8 cellular contexts compared by ENCODE assay signal in genomic region chr15:41559489-41560177, GRCh38. TPM values are rescaled to one million over a fixed set of nuclear protein-coding genes. Genes with fewer than 3 reads are reported as not detected.
A peak's percentile ranks its signal among the peaks of the same experiment; 100 is the strongest.
DNase-seq lines count a peak whose midpoint lies in the region; ATAC-seq and TF ChIP-seq lines count a peak whose summit lies in the region.

No MANE protein-coding gene starts in this region.

- peak; percentile 52 for DNase-seq in ELF-1 (ENCODE audit: low read depth, low spot score)
- peak; percentile 29 for DNase-seq in NCI-H2171 (lab: John Stamatoyannopoulos, UW)
- DNase-seq in colonic mucosa = peak; percentile 31
- no peak for DNase-seq in mesothelial cell of epicardium (ENCODE audit: low spot score in 2 of 2, unreplicated experiment in 2 of 2)
- DNase-seq in uterus = peak; percentile 32 to 37
- no peak for DNase-seq in NCI-H128 (lab: John Stamatoyannopoulos, UW; ENCODE audit: unreplicated experiment)

- H3K27me3 ChIP-seq in colonic mucosa (no peaks in the 10 kb centered on the region), uterus (no peaks in the 10 kb centered on the region)

- TF ChIP-seq CTCF in colonic mucosa (IDR thresholded peaks at IDR 0.05) (no peak), mesothelial cell of epicardium (IDR thresholded peaks at IDR 0.05; ENCODE audit: unreplicated experiment) (no peak), uterus (IDR thresholded peaks at IDR 0.05) (no peak)

- H3K9me3 Mint-ChIP-seq in mesothelial cell of epicardium = no peaks in the 10 kb centered on the region

- peak overlapping the region; percentile 85 for H3K27ac Mint-ChIP-seq in mesothelial cell of epicardium

- H3K36me3 ChIP-seq in colonic mucosa = no peaks in the 10 kb centered on the region
- no peaks in the 10 kb centered on the region for H3K36me3 ChIP-seq in uterus

- no peaks in the 10 kb centered on the region for H3K4me1 ChIP-seq in colonic mucosa
- peaks cover 4 to 12% of the 10 kb centered on the region in 2 donors for H3K4me1 ChIP-seq in uterus

- peak overlapping the region in 1 of 2 donors; percentile 37 for H3K9ac ChIP-seq in colonic mucosa (ENCODE audit: low read depth in 2 of 2, low read length in 2 of 2)

- H3K4me3 Mint-ChIP-seq in mesothelial cell of epicardium = peak overlapping the region; percentile 83

- H3K4me1 Mint-ChIP-seq in mesothelial cell of epicardium = peaks cover 65% of the 10 kb centered on the region

- ATAC-seq in GM21390 (IDR thresholded peaks at IDR 0.05; ENCODE audit: unreplicated experiment) (no peak), GM18873 (IDR thresholded peaks at IDR 0.05; ENCODE audit: low FRiP score, unreplicated experiment) (no peak)

- TF ChIP-seq POLR2A in uterus (IDR thresholded peaks at IDR 0.05) = no peak

- H3K27me3 Mint-ChIP-seq in mesothelial cell of epicardium (ENCODE audit: low read depth) = no peaks in the 10 kb centered on the region

- H3K9me3 ChIP-seq in colonic mucosa (no peaks in the 10 kb centered on the region), uterus (no peaks in the 10 kb centered on the region)

- H3K4me3 ChIP-seq in colonic mucosa (peak overlapping the region; percentile 47), uterus (peak overlapping the region; percentile 36 to 73)

- H3K36me3 Mint-ChIP-seq in mesothelial cell of epicardium = no peaks in the 10 kb centered on the region

- H3K27ac ChIP-seq in colonic mucosa = no peak overlapping the region
- peak overlapping the region; percentile 58 to 79 for H3K27ac ChIP-seq in uterus

- intact Hi-C loops in colonic mucosa (cut with DNase I) = no loop called here
- intact Hi-C loops in uterus (cut with DNase I; ENCODE audit: low total_unique reads) = no loop called here

RNA-seq across cellular contexts. Expression of gene TYRO3, which starts 0.6 kb away (rescaled TPM):
- total RNA-seq in colonic mucosa (1 to 10 TPM; 3.2 to 6.0 TPM), mesothelial cell of epicardium (94.4 to 104 TPM (median 95.8 TPM) in 3 replicates), uterus (10 to 100 TPM in 3 of 4 donors, 1 to 10 TPM in 1; 6.5 to 34.8 (median 24.3) TPM)

RNA-seq across cellular contexts. Expression of gene RPAP1, which starts 15.6 kb away (rescaled TPM):
- total RNA-seq in colonic mucosa = 10 to 100 TPM; 21.7 to 53.8 TPM
- 54.0 to 65.5 TPM (median 54.8 TPM) in 3 replicates for total RNA-seq in mesothelial cell of epicardium
- total RNA-seq in uterus = 10 to 100 TPM in 3 of 4 donors, 1 to 10 TPM in 1; 3.8 to 42.5 (median 25.8) TPM

RNA-seq across cellular contexts. Expression of gene LTK, which starts 46.0 kb away (rescaled TPM):
- total RNA-seq in colonic mucosa (1 to 10 TPM; 6.9 to 8.2 TPM), mesothelial cell of epicardium (0.91 to 1.2 TPM (median 1.0 TPM) in 3 replicates), uterus (under 1 TPM in 2 of 4 donors, not detected in 2; 0.24 to 0.55 TPM)

Comparison
In these comparisons a context has a peak if more than half of its experiments do, and no peak if none do; other contexts are left out.
1. DNase-seq: peak in ELF-1 (single experiment), NCI-H2171 (single experiment), colonic mucosa (single experiment) and uterus (2 of 2); none in mesothelial cell of epicardium (0 of 2) and NCI-H128 (single experiment).